Comparison of ENCODE assay signal across 8 cellular contexts in genomic region chr19:17555929-17556813, GRCh38. TPM values are rescaled to one million over a fixed set of nuclear protein-coding genes. Genes with fewer than 3 reads are reported as not detected.
A peak's percentile ranks its signal among the peaks of the same experiment; 100 is the strongest.
DNase-seq lines count a peak whose midpoint lies in the region; ATAC-seq and TF ChIP-seq lines count a peak whose summit lies in the region.

No MANE protein-coding gene starts in this region.

- in situ Hi-C loops in IMR-90 (cut with MboI; ENCODE audit: low sequenced_read_pairs) = no loop called here

- peaks cover 4% of the 10 kb centered on the region; the same call in 1 of the 2 replicates for H3K9me1 ChIP-seq in IMR-90 (ENCODE audit: insufficient read depth, low read length)

- H3K36me3 Mint-ChIP-seq in endothelial cell (ENCODE audit: low read depth, unreplicated experiment) = peaks cover 17% of the 10 kb centered on the region

- peak overlapping the region; percentile 94 for H3K27ac ChIP-seq in IMR-90 (ENCODE audit: insufficient read depth, low read length)

- H3K27me3 ChIP-seq in IMR-90 (ENCODE audit: control insufficient read depth, insufficient read depth, low read length) = no peaks in the 10 kb centered on the region

- H3K4me1 ChIP-seq in ES-I3 (ENCODE audit: insufficient read depth, low read length) (no peaks in the 10 kb centered on the region; the same call in 1 of the 2 replicates), IMR-90 (ENCODE audit: control insufficient read depth, insufficient read depth, low read length) (peaks cover 3% of the 10 kb centered on the region; the same call in 1 of the 2 replicates)

- WGBS in IMR-90 (ENCODE audit: extremely low coverage in 2 of 2, insufficient read length in 1 of 2), 2 experiments = 4% methylated on average over 24 of the region's 46 CpGs; no CpG with 5 or more reads in 1 of the 2 experiments

- H4K8ac ChIP-seq in IMR-90 (ENCODE audit: low read depth in 2 of 2, low read length in 2 of 2) = peak overlapping the region; percentile 30 to 70; a peak in 3 of 4 replicates

- peak; percentile 44 for DNase-seq in IMR-90
- DNase-seq in UCSD-AML1 (lab: John Stamatoyannopoulos, UW; ENCODE audit: unreplicated experiment) = peak; percentile 67
- peak; percentile 45 for DNase-seq in endothelial cell (ENCODE audit: low spot score)
- DNase-seq in midbrain (lab: John Stamatoyannopoulos, UW) = peak; percentile 36
- DNase-seq in stimulated activated naive CD8-positive, alpha-beta T cell treated with anti-CD3 and anti-CD28 coated beads, Interleukin-15, Interleukin-2, amounts not matched to agents 100 U/mL and 50 U/mL, for 24 hours = peak; percentile 52
- no peak for DNase-seq in NCI-H2107 treated with DMSO at 0.1 percent for 48 hours (lab: John Stamatoyannopoulos, UW; ENCODE audit: unreplicated experiment)

- peak overlapping the region; percentile 97 for H2AFZ ChIP-seq in IMR-90 (replicated peaks; ENCODE audit: low read length, poor library complexity)

- peak; percentile 36 for ATAC-seq in GM21528 (IDR thresholded peaks at IDR 0.05; ENCODE audit: low FRiP score, unreplicated experiment)
- peak; percentile 63 for ATAC-seq in IMR-90 (ENCODE audit: low read depth)
- ATAC-seq in stimulated activated naive CD8-positive, alpha-beta T cell treated with anti-CD3 and anti-CD28 coated beads, Interleukin-15, Interleukin-2, amounts not matched to agents 100 U/mL and 50 U/mL, for 24 hours = peak; percentile 25

- no peaks in the 10 kb centered on the region for H3K9me3 Mint-ChIP-seq in endothelial cell (ENCODE audit: unreplicated experiment)

- intact Hi-C loops in IMR-90 (cut with micrococcal nuclease) = loop anchor here (5.0 to 10.0 kb wide), 2 partner anchors 44 to 161 kb away; partner anchors contain the start of genes CCDC194 and PGLS

- TF ChIP-seq CTCF in IMR-90 (conservative IDR thresholded peaks at IDR 0.05; ENCODE audit: low read depth, low read length) (no peak), endothelial cell (IDR thresholded peaks at IDR 0.05; ENCODE audit: unreplicated experiment) (no peak)

- peak overlapping the region; percentile 86 for H4K91ac ChIP-seq in IMR-90 (ENCODE audit: insufficient read depth, low read depth, low read length)

- H2AK5ac ChIP-seq in IMR-90 (ENCODE audit: low read depth, low read length) = peak overlapping the region; percentile 74

- dilution Hi-C loops in IMR-90 (cut with HindIII; ENCODE audit: low sequenced_read_pairs, unreplicated experiment) = no loop called here

- no peak for TF ChIP-seq RAD21 in IMR-90 (IDR thresholded peaks at IDR 0.05; ENCODE audit: low read length)

- no peaks in the 10 kb centered on the region for H3K9me3 ChIP-seq in ES-I3 (ENCODE audit: control insufficient read depth, insufficient read depth, low read length)
- no peaks in the 10 kb centered on the region for H3K9me3 ChIP-seq in IMR-90 (ENCODE audit: control insufficient read depth, insufficient read depth, low read length)

- no peak overlapping the region for H2BK20ac ChIP-seq in IMR-90 (ENCODE audit: low read depth, low read length)

- peaks cover 29% of the 10 kb centered on the region for H3K4me1 Mint-ChIP-seq in endothelial cell (ENCODE audit: unreplicated experiment)

- CTCF ChIA-PET in IMR-90 (lab: Yijun Ruan, JAX) = no interaction called here

- peak overlapping the region; percentile 84 for H3K4me3 ChIP-seq in IMR-90 (ENCODE audit: insufficient read depth, low read depth, low read length)

- H2BK120ac ChIP-seq in IMR-90 (ENCODE audit: low read depth, low read length) = peak overlapping the region; percentile 0; the same call in 1 of the 2 replicates

- peak overlapping the region; percentile 36; the same call in 1 of the 2 replicates for H3K23ac ChIP-seq in IMR-90 (ENCODE audit: low read depth, low read length)

- H3K4me2 ChIP-seq in IMR-90 (ENCODE audit: low read depth, low read length) = peak overlapping the region; percentile 83

- H4K20me1 ChIP-seq in IMR-90 (ENCODE audit: insufficient read depth, low read length) = no peaks in the 10 kb centered on the region

- H3K4ac ChIP-seq in IMR-90 (ENCODE audit: low read depth, low read length) = peak overlapping the region; percentile 88

- H3K4me3 Mint-ChIP-seq in endothelial cell (ENCODE audit: unreplicated experiment) = peak overlapping the region; percentile 90

- TF ChIP-seq POLR2A in IMR-90 (IDR thresholded peaks at IDR 0.05; ENCODE audit: low read depth, low read length) = no peak

- H3K14ac ChIP-seq in IMR-90 (replicated peaks; ENCODE audit: low read depth, low read length) = peak overlapping the region; percentile 93

- BruUV-seq in IMR-90 (replicated peaks; lab: Mats Ljungman, UMichigan) = no TSS peak

- peak overlapping the region; percentile 36; the same call in 1 of the 3 replicates for H2BK15ac ChIP-seq in IMR-90 (ENCODE audit: low read depth, low read length)

- POLR2A ChIA-PET in IMR-90 (lab: Charles Lee; ENCODE audit: unreplicated experiment) = no interaction called here

- no peaks in the 10 kb centered on the region for H3K36me3 ChIP-seq in ES-I3 (ENCODE audit: insufficient read depth, low read length)
- H3K36me3 ChIP-seq in IMR-90 (ENCODE audit: control insufficient read depth, insufficient read depth, low read length) = peaks cover 19% of the 10 kb centered on the region

- H3K27me3 Mint-ChIP-seq in endothelial cell (ENCODE audit: unreplicated experiment) = peaks cover 6% of the 10 kb centered on the region

- H3K79me1 ChIP-seq in IMR-90 (ENCODE audit: low read depth in 1 of 2, low read length in 2 of 2) = peaks cover 10 to 40% of the 10 kb centered on the region in 2 experiments

- peak overlapping the region; percentile 67; the same call in 1 of the 2 replicates for H3K9ac ChIP-seq in ES-I3 (ENCODE audit: low read depth, low read length)
- H3K9ac ChIP-seq in IMR-90 (ENCODE audit: low read depth, low read length) = peak overlapping the region; percentile 75

- peak overlapping the region; percentile 86 for H2BK5ac ChIP-seq in IMR-90 (ENCODE audit: low read depth, low read length, poor library complexity, severe bottlenecking)

- H4K5ac ChIP-seq in IMR-90 (ENCODE audit: low read depth, low read length) = peak overlapping the region; percentile 49

- no peak overlapping the region for H3K27ac Mint-ChIP-seq in endothelial cell (ENCODE audit: unreplicated experiment)

- H3K56ac ChIP-seq in IMR-90 (ENCODE audit: extremely low read depth, insufficient read depth, low read length) = peak overlapping the region; percentile 70

- H3K18ac ChIP-seq in IMR-90 (ENCODE audit: low read depth, low read length) = peak overlapping the region; percentile 51; the same call in 1 of the 2 replicates

- H2AK9ac ChIP-seq in IMR-90 (replicated peaks; ENCODE audit: low read depth, low read length, poor library complexity) = peak overlapping the region; percentile 98

TF ChIP-seq in IMR-90, 13 proteins besides CTCF, POLR2A, EP300 and RAD21:
- 0 out of 2 replicates have a peak, but pooled peaks have one; percentile 7 for TF ChIP-seq MAZ (IDR thresholded peaks at IDR 0.05; ENCODE audit: borderline replicate concordance, low read depth, low read length)
- peak; percentile 12; the same call in 1 of the 2 replicates for TF ChIP-seq MXI1 (IDR thresholded peaks at IDR 0.05; ENCODE audit: borderline replicate concordance, low read depth, low read length)
- no peak for TF ChIP-seq BHLHE40 (IDR thresholded peaks at IDR 0.05; ENCODE audit: low read depth, low read length)
- no peak for TF ChIP-seq MAFK (IDR thresholded peaks at IDR 0.05; ENCODE audit: low read depth, low read length)

RNA-seq across cellular contexts. Expression of gene COLGALT1, which starts 0.7 kb away (rescaled TPM):
- 74.2 and 77.1 TPM in 2 replicates for total RNA-seq in IMR-90 (2012; rRNA removed)
- 117 and 124 TPM in 2 replicates for polyA plus RNA-seq in IMR-90 (2012; rRNA removed)
- polyA plus RNA-seq in IMR-90 (2012; cell fraction: cytosol; rRNA removed) = 127 and 204 TPM in 2 replicates
- 103 and 152 TPM in 2 replicates for polyA plus RNA-seq in IMR-90 (2012; cell fraction: nucleus; rRNA removed; ENCODE audit: low replicate concordance)
- 257 TPM for total RNA-seq in endothelial cell (ENCODE audit: unreplicated experiment)

RNA-seq across cellular contexts. Expression of gene PGLS, which starts 44.7 kb away (rescaled TPM):
- total RNA-seq in IMR-90 (2012; rRNA removed) = 33.9 and 37.2 TPM in 2 replicates
- 74.3 and 92.0 TPM in 2 replicates for polyA plus RNA-seq in IMR-90 (2012; rRNA removed)
- polyA plus RNA-seq in IMR-90 (2012; cell fraction: cytosol; rRNA removed) = 161 and 165 TPM in 2 replicates
- 71.3 and 138 TPM in 2 replicates for polyA plus RNA-seq in IMR-90 (2012; cell fraction: nucleus; rRNA removed; ENCODE audit: low replicate concordance)
- total RNA-seq in endothelial cell (ENCODE audit: unreplicated experiment) = 184 TPM
